8 cellular contexts compared by ENCODE assay signal in genomic region chr2:174681983-174682577, GRCh38.
DNase-seq lines count a peak whose midpoint lies in the region; ATAC-seq and TF ChIP-seq lines count a peak whose summit lies in the region.

No MANE protein-coding gene starts in this region.

- H3K9me3 ChIP-seq in colonic mucosa (no peaks in the 10 kb centered on the region), lower lobe of right lung (no peaks in the 10 kb centered on the region)

- H3K4me1 Mint-ChIP-seq in stimulated activated effector memory CD8-positive, alpha-beta T cell treated with anti-CD3 and anti-CD28 coated beads, Interleukin-12 subunit alpha, Interleukin-12 subunit beta, amount 100 ng/mL, for 72 hours = peaks cover 73% of the 10 kb centered on the region

- in situ Hi-C loops in G401 (cut with HindIII; ENCODE audit: low sequenced_read_pairs) = no loop called here

- peak; percentile 75 for DNase-seq in AG08396 (ENCODE audit: low spot score)
- DNase-seq in colonic mucosa = peak; percentile 25
- peak; percentile 62 for DNase-seq in lower lobe of right lung
- DNase-seq in stimulated activated effector memory CD8-positive, alpha-beta T cell treated with anti-CD3 and anti-CD28 coated beads, Interleukin-12 subunit alpha, Interleukin-12 subunit beta, amount 100 ng/mL, for 72 hours (ENCODE audit: low spot score in 2 of 2) = peak; percentile 36 to 77
- DNase-seq in G401 (ENCODE audit: low spot score) = no peak

- ATAC-seq in GM19043 (IDR thresholded peaks at IDR 0.05; ENCODE audit: low read depth, unreplicated experiment) (peak; percentile 43), HG03280 (IDR thresholded peaks at IDR 0.05; ENCODE audit: unreplicated experiment) (peak; percentile 47), lower lobe of right lung (peak; percentile 80 to 83)
- ATAC-seq in stimulated activated effector memory CD8-positive, alpha-beta T cell treated with anti-CD3 and anti-CD28 coated beads, Interleukin-12 subunit alpha, Interleukin-12 subunit beta, amount 100 ng/mL, for 72 hours = peak; percentile 68

- intact Hi-C loops in colonic mucosa (cut with DNase I) = no loop called here
- intact Hi-C loops in lower lobe of right lung (cut with DNase I) = no loop called here

- H3K36me3 Mint-ChIP-seq in stimulated activated effector memory CD8-positive, alpha-beta T cell treated with anti-CD3 and anti-CD28 coated beads, Interleukin-12 subunit alpha, Interleukin-12 subunit beta, amount 100 ng/mL, for 72 hours = peaks cover 6% of the 10 kb centered on the region

- H3K27ac ChIP-seq in VCaP (peak overlapping the region; percentile 15; the same call in 1 of the 2 replicates), colonic mucosa (peak overlapping the region; percentile 45), lower lobe of right lung (peak overlapping the region; percentile 82)

- H3K36me3 ChIP-seq in colonic mucosa (no peaks in the 10 kb centered on the region), lower lobe of right lung (no peaks in the 10 kb centered on the region)

- H3K9ac ChIP-seq in colonic mucosa (ENCODE audit: low read depth in 2 of 2, low read length in 2 of 2) = peak overlapping the region; percentile 46 to 86

- TF ChIP-seq CTCF in VCaP (conservative IDR thresholded peaks at IDR 0.05) (no peak), colonic mucosa (IDR thresholded peaks at IDR 0.05) (no peak), lower lobe of right lung (IDR thresholded peaks at IDR 0.05) (no peak)

- peak overlapping the region; percentile 77 for H3K27ac Mint-ChIP-seq in stimulated activated effector memory CD8-positive, alpha-beta T cell treated with anti-CD3 and anti-CD28 coated beads, Interleukin-12 subunit alpha, Interleukin-12 subunit beta, amount 100 ng/mL, for 72 hours

- H3K4me1 ChIP-seq in colonic mucosa (no peaks in the 10 kb centered on the region), lower lobe of right lung (peaks cover 20% of the 10 kb centered on the region)

- H3K9me3 Mint-ChIP-seq in stimulated activated effector memory CD8-positive, alpha-beta T cell treated with anti-CD3 and anti-CD28 coated beads, Interleukin-12 subunit alpha, Interleukin-12 subunit beta, amount 100 ng/mL, for 72 hours = no peaks in the 10 kb centered on the region

- H3K4me3 ChIP-seq in colonic mucosa = peak overlapping the region; percentile 64
- H3K4me3 ChIP-seq in lower lobe of right lung = peak overlapping the region; percentile 89

- H3K27me3 ChIP-seq in colonic mucosa = peaks cover 5% of the 10 kb centered on the region
- H3K27me3 ChIP-seq in lower lobe of right lung (ENCODE audit: low read depth) = no peaks in the 10 kb centered on the region

- H3K4me3 Mint-ChIP-seq in stimulated activated effector memory CD8-positive, alpha-beta T cell treated with anti-CD3 and anti-CD28 coated beads, Interleukin-12 subunit alpha, Interleukin-12 subunit beta, amount 100 ng/mL, for 72 hours = peak overlapping the region; percentile 81

Comparison
In these comparisons a context has a peak if more than half of its experiments do, and no peak if none do; other contexts are left out.
1. H3K27ac ChIP-seq: peak in every context shown above with its lines; median percentile 82 in lower lobe of right lung; 45 in colonic mucosa; 15 in VCaP.